In genomic region chr3:57436195-57436761, GRCh38 we compare ENCODE assay signal across 29 cellular contexts.
"Had no signal": no experiment of that assay in that cellular context is flagged by ENCODE, and none has a peak within 500 bp of the region (broad histone marks: within the 10 kb centered on the region; RNA-seq: fewer than 3 reads in every experiment).

No MANE protein-coding gene starts in this region.

- H3K9me3 Mint-ChIP-seq: activated CD4-positive, alpha-beta T cell treated with anti-CD3 and anti-CD28 coated beads, Interleukin-2, amount 10 ng/mL, durations not matched to agents 7 days and 5 days; activated naive CD4-positive, alpha-beta T cell treated with anti-CD3 and anti-CD28 coated beads, Interleukin-2, amount 10 ng/mL, durations not matched to agents 7 days and 5 days; activated naive CD4-positive, alpha-beta T cell treated with anti-CD3 and anti-CD28 coated beads, Interleukin-2, amount 50 U/mL, for 72 hours; central memory CD8-positive, alpha-beta T cell; effector memory CD8-positive, alpha-beta T cell had no signal

- DNase-seq: activated CD4-positive, alpha-beta memory T cell treated with anti-CD3 and anti-CD28 coated beads, Interleukin-2, amount 10 ng/mL, durations not matched to agents 7 days and 5 days; activated CD4-positive, alpha-beta T cell treated with anti-CD3 and anti-CD28 coated beads for 36 hours; activated CD4-positive, alpha-beta T cell treated with anti-CD3 and anti-CD28 coated beads, Interleukin-2, amount 10 ng/mL, durations not matched to agents 7 days and 5 days; activated CD4-positive, alpha-beta T cell treated with anti-CD3 and anti-CD28 coated beads, Interleukin-2, amount 50 U/mL, for 4 hours; activated CD4-positive, CD25-positive, alpha-beta regulatory T cell; activated CD4-positive, CD25-positive, alpha-beta regulatory T cell treated with anti-CD3 and anti-CD28 coated beads, Interleukin-2, amount 50 U/mL, for 72 hours; activated CD8-positive, alpha-beta memory T cell treated with anti-CD3 and anti-CD28 coated beads, Interleukin-2, amount 50 U/mL, for 48 hours; activated gamma-delta T cell; activated naive CD4-positive, alpha-beta T cell; activated naive CD4-positive, alpha-beta T cell treated with anti-CD3 and anti-CD28 coated beads, Interleukin-2, amount 10 ng/mL, durations not matched to agents 7 days and 5 days; activated T-cell treated with anti-CD3 and anti-CD28 coated beads for 4 hours; activated T-cell treated with anti-CD3 and anti-CD28 coated beads, Interleukin-2, amount 50 U/mL, for 24 hours; activated T-cell treated with anti-CD3 and anti-CD28 coated beads, Interleukin-2, amount 50 U/mL, for 72 hours; amniotic stem cell; anterior cingulate cortex; brain microvascular endothelial cell; cortex of kidney; dermis blood vessel endothelial cell; effector CD4-positive, alpha-beta T cell; effector memory CD8-positive, alpha-beta T cell; foreskin keratinocyte; gastrocnemius medialis; glutamatergic neuron; T-helper 2 cell had no signal

- H3K4me1 ChIP-seq: esophagus muscularis mucosa, foreskin keratinocyte, gastrocnemius medialis had no signal

- H3K27me3 ChIP-seq: brain microvascular endothelial cell, esophagus muscularis mucosa, gastrocnemius medialis had no signal

- H3K36me3 ChIP-seq: brain microvascular endothelial cell, esophagus muscularis mucosa, gastrocnemius medialis had no signal

- H3K27ac Mint-ChIP-seq: activated CD4-positive, alpha-beta memory T cell treated with anti-CD3 and anti-CD28 coated beads, Interleukin-2, amount 10 ng/mL, durations not matched to agents 7 days and 5 days; activated CD4-positive, alpha-beta T cell treated with anti-CD3 and anti-CD28 coated beads for 36 hours; activated CD4-positive, alpha-beta T cell treated with anti-CD3 and anti-CD28 coated beads, Interleukin-2, amount 10 ng/mL, durations not matched to agents 7 days and 5 days; activated naive CD4-positive, alpha-beta T cell treated with anti-CD3 and anti-CD28 coated beads, Interleukin-2, amount 10 ng/mL, durations not matched to agents 7 days and 5 days; activated naive CD4-positive, alpha-beta T cell treated with anti-CD3 and anti-CD28 coated beads, Interleukin-2, amount 50 U/mL, for 72 hours; activated T-cell treated with anti-CD3 and anti-CD28 coated beads, Interleukin-2, amount 50 U/mL, for 24 hours; activated T-cell treated with anti-CD3 and anti-CD28 coated beads, Interleukin-2, amount 50 U/mL, for 72 hours; effector memory CD8-positive, alpha-beta T cell had no signal

- H3K36me3 Mint-ChIP-seq: activated naive CD4-positive, alpha-beta T cell treated with anti-CD3 and anti-CD28 coated beads, Interleukin-2, amount 10 ng/mL, durations not matched to agents 7 days and 5 days; activated naive CD4-positive, alpha-beta T cell treated with anti-CD3 and anti-CD28 coated beads, Interleukin-2, amount 50 U/mL, for 72 hours had no signal

- H3K4me3 Mint-ChIP-seq: activated CD4-positive, alpha-beta memory T cell treated with anti-CD3 and anti-CD28 coated beads, Interleukin-2, amount 10 ng/mL, durations not matched to agents 7 days and 5 days; activated CD4-positive, alpha-beta T cell treated with anti-CD3 and anti-CD28 coated beads for 36 hours; activated CD4-positive, alpha-beta T cell treated with anti-CD3 and anti-CD28 coated beads, Interleukin-2, amount 10 ng/mL, durations not matched to agents 7 days and 5 days; activated naive CD4-positive, alpha-beta T cell treated with anti-CD3 and anti-CD28 coated beads, Interleukin-2, amount 10 ng/mL, durations not matched to agents 7 days and 5 days; activated T-cell treated with anti-CD3 and anti-CD28 coated beads, Interleukin-2, amount 50 U/mL, for 24 hours; activated T-cell treated with anti-CD3 and anti-CD28 coated beads, Interleukin-2, amount 50 U/mL, for 72 hours; central memory CD8-positive, alpha-beta T cell; effector memory CD8-positive, alpha-beta T cell had no signal

- H3K4me3 ChIP-seq: esophagus muscularis mucosa, gastrocnemius medialis had no signal

- H3K4me1 Mint-ChIP-seq: activated CD4-positive, alpha-beta memory T cell treated with anti-CD3 and anti-CD28 coated beads, Interleukin-2, amount 10 ng/mL, durations not matched to agents 7 days and 5 days; activated CD4-positive, alpha-beta T cell treated with anti-CD3 and anti-CD28 coated beads for 36 hours; activated CD4-positive, alpha-beta T cell treated with anti-CD3 and anti-CD28 coated beads, Interleukin-2, amount 10 ng/mL, durations not matched to agents 7 days and 5 days; activated naive CD4-positive, alpha-beta T cell treated with anti-CD3 and anti-CD28 coated beads, Interleukin-2, amount 10 ng/mL, durations not matched to agents 7 days and 5 days; central memory CD8-positive, alpha-beta T cell had no signal

- H3K9me3 ChIP-seq: gastrocnemius medialis had no signal

- ATAC-seq: activated CD4-positive, alpha-beta T cell treated with anti-CD3 and anti-CD28 coated beads for 36 hours; activated naive CD4-positive, alpha-beta T cell treated with anti-CD3 and anti-CD28 coated beads, Interleukin-2, amount 50 U/mL, for 72 hours; activated T-cell treated with anti-CD3 and anti-CD28 coated beads, Interleukin-2, amount 50 U/mL, for 72 hours; effector memory CD8-positive, alpha-beta T cell; foreskin keratinocyte; gastrocnemius medialis had no signal

- FAIRE-seq: astrocyte, bronchial epithelial cell had no signal

- H3K27ac ChIP-seq: brain microvascular endothelial cell, esophagus muscularis mucosa, foreskin keratinocyte, gastrocnemius medialis had no signal
